In the genomic region with DNA sequence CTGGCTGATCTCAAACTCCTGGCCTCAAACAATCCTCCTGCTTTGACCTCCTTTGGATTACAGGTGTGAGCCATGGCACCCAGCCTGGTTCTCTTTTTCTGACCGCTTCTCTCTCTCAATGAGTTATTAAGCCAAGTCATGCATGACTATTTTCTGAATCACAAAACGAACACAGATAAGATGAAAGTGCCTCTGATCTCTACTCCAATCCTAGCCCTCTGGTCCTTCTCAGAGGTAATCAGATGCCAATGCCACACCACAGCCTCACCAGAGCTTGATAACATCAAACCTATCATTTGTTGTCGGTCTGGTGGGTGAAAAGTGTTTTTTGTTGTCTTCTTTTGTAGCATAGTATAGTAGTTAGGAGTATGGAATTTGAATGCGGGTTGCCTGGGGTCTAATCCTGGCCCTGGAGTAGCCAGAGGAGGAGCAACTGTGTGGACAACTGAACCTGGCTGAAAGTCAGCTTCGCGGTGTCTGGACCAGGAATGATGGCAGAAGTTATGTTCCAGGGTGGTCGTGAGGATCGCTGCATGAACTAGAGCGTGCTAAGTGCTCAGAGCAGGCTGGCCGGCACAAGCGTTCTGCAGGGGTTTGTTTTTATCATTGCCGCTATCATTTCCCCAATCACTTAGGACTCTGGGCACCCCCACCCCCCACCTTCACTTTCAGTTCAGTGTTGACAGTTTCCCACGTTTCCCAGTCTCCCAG, we compare ENCODE assay signal across 2 cellular contexts.
TF ChIP-seq lines count a peak whose summit lies in the region.

No MANE protein-coding gene starts in this region.

TF ChIP-seq in IMR-90, 13 proteins besides CTCF, POLR2A, EP300 and RAD21 (continued from another document):
- TF ChIP-seq, protein P1, sequence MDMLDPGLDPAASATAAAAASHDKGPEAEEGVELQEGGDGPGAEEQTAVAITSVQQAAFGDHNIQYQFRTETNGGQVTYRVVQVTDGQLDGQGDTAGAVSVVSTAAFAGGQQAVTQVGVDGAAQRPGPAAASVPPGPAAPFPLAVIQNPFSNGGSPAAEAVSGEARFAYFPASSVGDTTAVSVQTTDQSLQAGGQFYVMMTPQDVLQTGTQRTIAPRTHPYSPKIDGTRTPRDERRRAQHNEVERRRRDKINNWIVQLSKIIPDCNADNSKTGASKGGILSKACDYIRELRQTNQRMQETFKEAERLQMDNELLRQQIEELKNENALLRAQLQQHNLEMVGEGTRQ (IDR thresholded peaks at IDR 0.05; ENCODE audit: low read depth, low read length) = no peak
- TF ChIP-seq, protein P2, sequence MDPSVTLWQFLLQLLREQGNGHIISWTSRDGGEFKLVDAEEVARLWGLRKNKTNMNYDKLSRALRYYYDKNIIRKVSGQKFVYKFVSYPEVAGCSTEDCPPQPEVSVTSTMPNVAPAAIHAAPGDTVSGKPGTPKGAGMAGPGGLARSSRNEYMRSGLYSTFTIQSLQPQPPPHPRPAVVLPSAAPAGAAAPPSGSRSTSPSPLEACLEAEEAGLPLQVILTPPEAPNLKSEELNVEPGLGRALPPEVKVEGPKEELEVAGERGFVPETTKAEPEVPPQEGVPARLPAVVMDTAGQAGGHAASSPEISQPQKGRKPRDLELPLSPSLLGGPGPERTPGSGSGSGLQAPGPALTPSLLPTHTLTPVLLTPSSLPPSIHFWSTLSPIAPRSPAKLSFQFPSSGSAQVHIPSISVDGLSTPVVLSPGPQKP (IDR thresholded peaks at IDR 0.05; ENCODE audit: borderline replicate concordance, low read depth, low read length) = no peak
- TF ChIP-seq RFX5 (IDR thresholded peaks at IDR 0.05; ENCODE audit: low read depth, low read length) (no peak), CEBPB (IDR thresholded peaks at IDR 0.05; ENCODE audit: low read depth, low read length) (no peak), MAZ (IDR thresholded peaks at IDR 0.05; ENCODE audit: borderline replicate concordance, low read depth, low read length) (no peak), SMC3 (IDR thresholded peaks at IDR 0.05; ENCODE audit: low read depth, low read length) (no peak)

TF ChIP-seq in WTC11, 78 proteins besides CTCF, POLR2A, EP300 and RAD21 (continued from another document):
- TF ChIP-seq, protein P3, sequence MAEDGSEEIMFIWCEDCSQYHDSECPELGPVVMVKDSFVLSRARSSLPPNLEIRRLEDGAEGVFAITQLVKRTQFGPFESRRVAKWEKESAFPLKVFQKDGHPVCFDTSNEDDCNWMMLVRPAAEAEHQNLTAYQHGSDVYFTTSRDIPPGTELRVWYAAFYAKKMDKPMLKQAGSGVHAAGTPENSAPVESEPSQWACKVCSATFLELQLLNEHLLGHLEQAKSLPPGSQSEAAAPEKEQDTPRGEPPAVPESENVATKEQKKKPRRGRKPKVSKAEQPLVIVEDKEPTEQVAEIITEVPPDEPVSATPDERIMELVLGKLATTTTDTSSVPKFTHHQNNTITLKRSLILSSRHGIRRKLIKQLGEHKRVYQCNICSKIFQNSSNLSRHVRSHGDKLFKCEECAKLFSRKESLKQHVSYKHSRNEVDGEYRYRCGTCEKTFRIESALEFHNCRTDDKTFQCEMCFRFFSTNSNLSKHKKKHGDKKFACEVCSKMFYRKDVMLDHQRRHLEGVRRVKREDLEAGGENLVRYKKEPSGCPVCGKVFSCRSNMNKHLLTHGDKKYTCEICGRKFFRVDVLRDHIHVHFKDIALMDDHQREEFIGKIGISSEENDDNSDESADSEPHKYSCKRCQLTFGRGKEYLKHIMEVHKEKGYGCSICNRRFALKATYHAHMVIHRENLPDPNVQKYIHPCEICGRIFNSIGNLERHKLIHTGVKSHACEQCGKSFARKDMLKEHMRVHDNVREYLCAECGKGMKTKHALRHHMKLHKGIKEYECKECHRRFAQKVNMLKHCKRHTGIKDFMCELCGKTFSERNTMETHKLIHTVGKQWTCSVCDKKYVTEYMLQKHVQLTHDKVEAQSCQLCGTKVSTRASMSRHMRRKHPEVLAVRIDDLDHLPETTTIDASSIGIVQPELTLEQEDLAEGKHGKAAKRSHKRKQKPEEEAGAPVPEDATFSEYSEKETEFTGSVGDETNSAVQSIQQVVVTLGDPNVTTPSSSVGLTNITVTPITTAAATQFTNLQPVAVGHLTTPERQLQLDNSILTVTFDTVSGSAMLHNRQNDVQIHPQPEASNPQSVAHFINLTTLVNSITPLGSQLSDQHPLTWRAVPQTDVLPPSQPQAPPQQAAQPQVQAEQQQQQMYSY (CRISPR knock-in tag; IDR thresholded peaks at IDR 0.05) = no peak
- TF ChIP-seq SMAD4 (CRISPR knock-in tag; IDR thresholded peaks at IDR 0.05) = no peak
- TF ChIP-seq, protein P4, sequence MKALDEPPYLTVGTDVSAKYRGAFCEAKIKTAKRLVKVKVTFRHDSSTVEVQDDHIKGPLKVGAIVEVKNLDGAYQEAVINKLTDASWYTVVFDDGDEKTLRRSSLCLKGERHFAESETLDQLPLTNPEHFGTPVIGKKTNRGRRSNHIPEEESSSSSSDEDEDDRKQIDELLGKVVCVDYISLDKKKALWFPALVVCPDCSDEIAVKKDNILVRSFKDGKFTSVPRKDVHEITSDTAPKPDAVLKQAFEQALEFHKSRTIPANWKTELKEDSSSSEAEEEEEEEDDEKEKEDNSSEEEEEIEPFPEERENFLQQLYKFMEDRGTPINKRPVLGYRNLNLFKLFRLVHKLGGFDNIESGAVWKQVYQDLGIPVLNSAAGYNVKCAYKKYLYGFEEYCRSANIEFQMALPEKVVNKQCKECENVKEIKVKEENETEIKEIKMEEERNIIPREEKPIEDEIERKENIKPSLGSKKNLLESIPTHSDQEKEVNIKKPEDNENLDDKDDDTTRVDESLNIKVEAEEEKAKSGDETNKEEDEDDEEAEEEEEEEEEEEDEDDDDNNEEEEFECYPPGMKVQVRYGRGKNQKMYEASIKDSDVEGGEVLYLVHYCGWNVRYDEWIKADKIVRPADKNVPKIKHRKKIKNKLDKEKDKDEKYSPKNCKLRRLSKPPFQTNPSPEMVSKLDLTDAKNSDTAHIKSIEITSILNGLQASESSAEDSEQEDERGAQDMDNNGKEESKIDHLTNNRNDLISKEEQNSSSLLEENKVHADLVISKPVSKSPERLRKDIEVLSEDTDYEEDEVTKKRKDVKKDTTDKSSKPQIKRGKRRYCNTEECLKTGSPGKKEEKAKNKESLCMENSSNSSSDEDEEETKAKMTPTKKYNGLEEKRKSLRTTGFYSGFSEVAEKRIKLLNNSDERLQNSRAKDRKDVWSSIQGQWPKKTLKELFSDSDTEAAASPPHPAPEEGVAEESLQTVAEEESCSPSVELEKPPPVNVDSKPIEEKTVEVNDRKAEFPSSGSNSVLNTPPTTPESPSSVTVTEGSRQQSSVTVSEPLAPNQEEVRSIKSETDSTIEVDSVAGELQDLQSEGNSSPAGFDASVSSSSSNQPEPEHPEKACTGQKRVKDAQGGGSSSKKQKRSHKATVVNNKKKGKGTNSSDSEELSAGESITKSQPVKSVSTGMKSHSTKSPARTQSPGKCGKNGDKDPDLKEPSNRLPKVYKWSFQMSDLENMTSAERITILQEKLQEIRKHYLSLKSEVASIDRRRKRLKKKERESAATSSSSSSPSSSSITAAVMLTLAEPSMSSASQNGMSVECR (CRISPR knock-in tag; IDR thresholded peaks at IDR 0.05; ENCODE audit: borderline replicate concordance) = no peak
- no peak for TF ChIP-seq TEAD4 (CRISPR knock-in tag; IDR thresholded peaks at IDR 0.05)
- TF ChIP-seq CBFB (CRISPR knock-in tag; IDR thresholded peaks at IDR 0.05; ENCODE audit: low read depth) = no peak
